Comparison of ENCODE assay signal across 8 cellular contexts in genomic region chr10:123240776-123241175, GRCh38.
"Had no signal": no experiment of that assay in that cellular context is flagged by ENCODE, and none has a peak within 500 bp of the region (broad histone marks: within the 10 kb centered on the region; RNA-seq: fewer than 3 reads in every experiment).

No MANE protein-coding gene starts in this region.

- H3K4me1 ChIP-seq: left lung had no signal

- H3K4me3 ChIP-seq: left lung, thoracic aorta had no signal

- H3K27me3 Mint-ChIP-seq: naive B cell had no signal

- H3K27me3 ChIP-seq: left lung had no signal

- H3K27ac ChIP-seq: left lung, thoracic aorta, VCaP had no signal

- H3K4me3 Mint-ChIP-seq: naive B cell had no signal

- ATAC-seq: esophagus mucosa, left lung had no signal

- H3K9me3 ChIP-seq: thoracic aorta had no signal

- H3K36me3 ChIP-seq: left lung, thoracic aorta had no signal

- DNase-seq: activated CD8-positive, alpha-beta memory T cell treated with anti-CD3 and anti-CD28 coated beads, Interleukin-2, amount 50 U/mL, for 48 hours; islet precursor cell; left lung; mammary epithelial cell had no signal
